Comparison of ENCODE assay signal across 8 cellular contexts in the genomic region with DNA sequence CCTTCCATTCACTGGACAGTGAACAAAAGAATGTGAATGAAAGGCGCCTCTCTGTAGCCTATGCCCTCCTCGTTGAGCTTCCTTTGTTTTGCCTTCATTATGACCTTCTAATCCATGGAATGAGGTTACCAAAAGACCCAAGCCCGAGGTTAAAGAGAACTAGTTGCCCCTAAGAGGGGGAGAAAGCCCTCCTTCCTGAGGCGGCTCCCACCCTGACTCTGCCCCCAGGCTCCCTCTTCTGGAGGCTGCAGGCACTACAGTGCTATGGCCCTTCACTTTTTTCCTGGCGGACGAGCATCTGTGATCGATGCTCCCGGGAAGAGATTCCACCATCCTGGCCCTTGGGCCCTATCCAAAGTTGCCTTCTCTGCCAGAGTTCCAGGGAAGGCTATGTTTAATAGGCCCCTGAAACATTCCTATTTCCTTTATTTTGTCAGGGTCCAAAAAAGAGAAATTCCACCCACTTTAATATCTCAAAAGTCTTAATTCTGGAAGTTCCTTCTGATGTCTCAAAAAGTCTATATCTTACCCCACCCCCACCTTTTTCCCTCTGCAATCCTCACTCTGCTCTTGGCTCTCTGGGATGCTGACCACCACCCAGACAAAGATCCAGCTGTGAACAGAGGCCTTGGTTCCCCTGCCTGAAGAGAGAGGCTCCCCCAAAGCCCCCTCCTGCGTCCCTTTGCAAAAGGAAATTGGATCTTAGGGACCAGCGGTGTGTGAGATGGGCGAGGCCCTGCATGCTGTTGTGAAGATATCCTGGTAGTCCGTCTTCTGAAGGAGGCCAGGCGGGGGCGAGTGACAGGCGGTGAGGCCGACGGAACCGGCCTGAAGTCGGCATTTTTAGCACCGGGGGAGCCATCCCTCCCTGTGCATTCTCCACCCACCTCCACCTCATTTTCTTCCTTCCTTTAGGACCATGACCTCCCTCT.
DNase-seq lines count a peak whose midpoint lies in the region; ATAC-seq and TF ChIP-seq lines count a peak whose summit lies in the region.

No MANE protein-coding gene starts in this region.

- no peak overlapping the region for H3K27ac ChIP-seq in osteoblast (ENCODE audit: low read depth, low read length)

- no peak overlapping the region for H3K4me2 ChIP-seq in osteoblast (ENCODE audit: insufficient read depth, low read length)

- H3K4me3 ChIP-seq in fibroblast of pulmonary artery (replicated peaks; ENCODE audit: low read depth, low read length) (no peak overlapping the region), osteoblast (ENCODE audit: insufficient read depth, low read length) (no peak overlapping the region)

- DNase-seq in AG20443 (ENCODE audit: low spot score) = peak; percentile 82
- peak; percentile 37 for DNase-seq in GM19238 (ENCODE audit: insufficient read length, low spot score)
- DNase-seq in NCI-H1417 treated with DMSO at 0.1 percent for 48 hours (lab: John Stamatoyannopoulos, UW) = peak; percentile 17
- peak; percentile 41 for DNase-seq in activated T-cell treated with anti-CD3 and anti-CD28 coated beads for 48 hours (ENCODE audit: low read depth)
- peak; percentile 35 for DNase-seq in fibroblast of pulmonary artery (ENCODE audit: low read depth)
- DNase-seq in osteoblast (ENCODE audit: insufficient read length, low spot score, missing footprints) = peak; percentile 96

- no peaks in the 10 kb centered on the region for H3K9me3 ChIP-seq in osteoblast (ENCODE audit: low read depth, low read length)

- no peaks in the 10 kb centered on the region for H4K20me1 ChIP-seq in osteoblast (ENCODE audit: insufficient read depth, low read length)

- peak; percentile 99 for TF ChIP-seq CTCF in fibroblast of pulmonary artery (IDR thresholded peaks at IDR 0.05; ENCODE audit: low read length, missing control alignments)
- peak; percentile 93 for TF ChIP-seq CTCF in osteoblast (IDR thresholded peaks at IDR 0.05; ENCODE audit: extremely low read depth, low read depth, low read length)

- ATAC-seq in GM18858 (IDR thresholded peaks at IDR 0.05; ENCODE audit: unreplicated experiment) (no peak), HG03469 (IDR thresholded peaks at IDR 0.05; ENCODE audit: unreplicated experiment) (no peak)

- peaks cover 7% of the 10 kb centered on the region for H3K27me3 ChIP-seq in osteoblast (ENCODE audit: insufficient read depth, low read length)

- H3K79me2 ChIP-seq in osteoblast (ENCODE audit: insufficient read depth, low read length) = no peaks in the 10 kb centered on the region

- H3K36me3 ChIP-seq in osteoblast (ENCODE audit: insufficient read depth, low read length) = no peaks in the 10 kb centered on the region

- no peak overlapping the region for H2AFZ ChIP-seq in osteoblast (ENCODE audit: low read length)

- H3K4me1 ChIP-seq in osteoblast (ENCODE audit: insufficient read depth, low read length) = peaks cover 19% of the 10 kb centered on the region

Comparison
In these comparisons a context has a peak if more than half of its experiments do, and no peak if none do; other contexts are left out.
1. DNase-seq: peak in every context shown above with its lines; median percentile 96 in osteoblast; 82 in AG20443; 41 in activated T-cell treated with anti-CD3 and anti-CD28 coated beads for 48 hours; 37 in GM19238; 35 in fibroblast of pulmonary artery; 17 in NCI-H1417 treated with DMSO at 0.1 percent for 48 hours.